24 cellular contexts compared by ENCODE assay signal in the genomic region with DNA sequence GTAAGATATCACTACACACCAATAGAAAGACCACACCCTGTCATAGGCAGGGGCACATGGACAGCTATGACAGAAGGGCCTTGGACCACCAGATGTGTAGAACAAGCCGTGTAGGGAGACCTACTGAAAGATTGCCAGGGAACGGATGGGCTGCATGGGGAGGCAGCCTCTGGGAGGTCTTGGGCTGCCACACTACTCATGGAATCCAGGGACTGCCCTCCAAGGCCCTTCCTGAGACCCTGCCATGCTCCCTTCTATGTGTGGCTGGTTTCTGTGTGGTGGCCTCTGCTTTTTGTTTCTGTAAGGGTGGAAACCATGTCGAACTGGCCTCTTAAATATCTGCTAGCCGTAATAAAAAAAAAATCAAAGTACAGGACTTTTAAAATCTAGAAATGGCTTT.
"Had no signal": no experiment of that assay in that cellular context is flagged by ENCODE, and none has a peak within 500 bp of the region (broad histone marks: within the 10 kb centered on the region; RNA-seq: fewer than 3 reads in every experiment).

No MANE protein-coding gene starts in this region.

- H3K27me3 ChIP-seq: esophagus squamous epithelium, foreskin keratinocyte, gastroesophageal sphincter, heart left ventricle, hepatocyte, left lung had no signal

- DNase-seq: cortex of kidney; effector CD8-positive, alpha-beta T cell; effector memory CD8-positive, alpha-beta T cell; endodermal cell; erythroblast; esophagus squamous epithelium; foreskin keratinocyte; heart left ventricle; hypothalamus; immature natural killer cell; islet precursor cell; kidney; kidney glomerular epithelial cell; left colon; left lung; left ventricle myocardium superior; lower lobe of right lung; mesenchymal stem cell; midbrain had no signal

- H3K36me3 ChIP-seq: esophagus squamous epithelium, gastroesophageal sphincter, heart left ventricle, left lung, lower lobe of right lung had no signal

- H3K27ac ChIP-seq: epithelial cell of prostate, esophagus squamous epithelium, foreskin keratinocyte, gastroesophageal sphincter, heart left ventricle, hepatocyte, left lung, lower lobe of right lung had no signal

- H3K4me3 ChIP-seq: esophagus squamous epithelium, gastroesophageal sphincter, heart left ventricle, hepatocyte, left lung, lower lobe of right lung had no signal

- H3K4me1 ChIP-seq: foreskin keratinocyte, gastroesophageal sphincter, heart left ventricle, left lung, lower lobe of right lung had no signal

- ATAC-seq: effector memory CD8-positive, alpha-beta T cell; esophagus mucosa; foreskin keratinocyte; gastroesophageal sphincter; heart left ventricle; left colon; left lung; left ventricle myocardium superior; lower lobe of right lung had no signal

- H3K36me3 Mint-ChIP-seq: immature natural killer cell had no signal

- H3K4me3 Mint-ChIP-seq: dendritic cell treated with granulocyte-macrophage colony-stimulating factor and Interleukin-4, amounts not matched to agents 40 ng/mL and 50 ng/mL, for 4 days; effector memory CD8-positive, alpha-beta T cell; endodermal cell; immature natural killer cell had no signal

- H3K4me1 Mint-ChIP-seq: endodermal cell, immature natural killer cell had no signal

- H3K27ac Mint-ChIP-seq: dendritic cell treated with granulocyte-macrophage colony-stimulating factor and Interleukin-4, amounts not matched to agents 40 ng/mL and 50 ng/mL, for 4 days; effector memory CD8-positive, alpha-beta T cell; endodermal cell; immature natural killer cell had no signal

- H3K9me3 ChIP-seq: heart left ventricle, left lung, lower lobe of right lung had no signal

- H3K27me3 Mint-ChIP-seq: dendritic cell treated with granulocyte-macrophage colony-stimulating factor and Interleukin-4, amounts not matched to agents 40 ng/mL and 50 ng/mL, for 4 days; effector memory CD8-positive, alpha-beta T cell had no signal

- H3K9me3 Mint-ChIP-seq: dendritic cell treated with granulocyte-macrophage colony-stimulating factor and Interleukin-4, amounts not matched to agents 40 ng/mL and 50 ng/mL, for 4 days; endodermal cell; immature natural killer cell had no signal
